8 cellular contexts compared by ENCODE assay signal in the genomic region with DNA sequence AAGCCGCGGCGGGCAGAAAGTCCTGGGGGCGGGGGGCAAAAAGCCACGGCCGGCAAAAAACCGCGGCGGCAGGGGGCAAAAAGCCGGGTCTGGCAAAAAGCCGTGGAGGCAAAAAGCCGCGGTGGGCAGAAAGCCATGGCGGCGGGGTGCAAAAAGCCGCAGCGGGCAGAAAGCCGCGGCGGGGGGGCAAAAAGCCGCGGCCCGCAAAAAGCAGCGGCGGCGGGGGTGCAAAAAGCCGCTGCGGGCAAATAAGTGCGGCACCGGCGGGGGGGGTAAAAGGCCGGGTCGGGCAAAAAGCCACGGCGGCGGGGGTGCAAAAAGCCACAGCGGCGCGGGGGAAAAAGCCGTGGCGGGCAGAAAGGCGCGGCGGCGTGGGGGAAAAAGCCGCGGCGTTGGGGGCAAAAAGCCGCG.
DNase-seq lines count a peak whose midpoint lies in the region; FAIRE-seq and TF ChIP-seq lines count a peak whose summit lies in the region.
"Not testable (repeated sequence)": the region's sequence is repeated elsewhere in the genome, so short reads cannot be mapped to it uniquely, and the experiment has no call there.

No MANE protein-coding gene starts in this region.

- H3K4me3 Mint-ChIP-seq in H9: peak overlapping the region; percentile 43 to 67; a peak in 4 of 5 replicates
- H3K4me3 Mint-ChIP-seq in nephron: peak overlapping the region in 2 of 3 experiments; percentile 23 to 37

- not testable (repeated sequence) for H3T11ph ChIP-seq in H9 (ENCODE audit: low read length)

- H4K5ac ChIP-seq in H9 (ENCODE audit: insufficient read length, low read depth, low read length); H1 (ENCODE audit: insufficient read length, low read depth, low read length): not testable (repeated sequence)

- POLR2A ChIA-PET in SK-N-SH (lab: Yijun Ruan, JAX); H1 (lab: Charles Lee; ENCODE audit: partially characterized antibody): not testable (repeated sequence)

- not testable (repeated sequence) for H3K9ac ChIP-seq in H9 (ENCODE audit: extremely low read depth, insufficient read length, low read length); H1 (replicated peaks in 1 of 4; ENCODE audit: extremely low read depth in 1 of 4, low read depth in 3 of 4, low read length in 3 of 4); iPS-20b (ENCODE audit: low read depth, low read length)
- peak overlapping the region; percentile 54; the same call in 1 of the 2 replicates for H3K9ac ChIP-seq in SK-N-SH

- no CpG with 5 or more reads among the region's 50 CpGs for WGBS in H9 (ENCODE audit: extremely low coverage, insufficient read length, low lambda C conversion rate)
- WGBS in SK-N-SH (ENCODE audit: low lambda C conversion rate): 2% methylated on average over 50 of the region's 50 CpGs
- no CpG with 5 or more reads among the region's 50 CpGs for WGBS in H1 (ENCODE audit: extremely low coverage in 1 of 2, insufficient coverage in 1 of 2, insufficient read length in 1 of 2, insufficient replicate concordance in 2 of 2, low coverage in 1 of 2, low lambda C conversion rate in 2 of 2, missing lambda C conversion rate in 1 of 2), 2 experiments

- not testable (repeated sequence) for H2BK15ac ChIP-seq in H9 (ENCODE audit: low read depth, low read length); H1 (ENCODE audit: low read length)

- DNase-seq in H9, SK-N-SH: not testable (repeated sequence)
- peak; percentile 4 for DNase-seq in activated gamma-delta T cell treated with Interleukin-2 at 50 U/mL for 16 hours
- DNase-seq in H1 (ENCODE audit: low read depth in 1 of 2, low spot score in 2 of 2): peak in 1 of 2 experiments; percentile 43
- DNase-seq in stimulated activated CD4-positive, alpha-beta T cell treated with anti-CD3 and anti-CD28 coated beads, Interleukin-4, amount 100 ng/mL, for 1 hour: peak; percentile 32

- not testable (repeated sequence) for H3K27ac ChIP-seq in ACC112 (ENCODE audit: low read depth, low read length); H9 (ENCODE audit: insufficient read length, low read depth, low read length); SK-N-SH (ENCODE audit: low read depth in 2 of 2, low read length in 1 of 2); H1 (ENCODE audit: low read depth, low read length); iPS-20b (ENCODE audit: low read length)

- not testable (repeated sequence) for H3K23ac ChIP-seq in H9 (ENCODE audit: insufficient read length, low read depth, low read length); H1 (ENCODE audit: insufficient read length)

- CTCF ChIA-PET in SK-N-SH (lab: Yijun Ruan, JAX); H1 (lab: Charles Lee; ENCODE audit: partially characterized antibody): not testable (repeated sequence)

- not testable (repeated sequence) for TF ChIP-seq RAD21 in SK-N-SH (IDR thresholded peaks at IDR 0.05; ENCODE audit: low read length); H1 (IDR thresholded peaks at IDR 0.05 in 1 of 2, conservative IDR thresholded peaks at IDR 0.05 in 1 of 2; ENCODE audit: low read depth in 2 of 2, low read length in 2 of 2)

- not testable (repeated sequence) for H2BK120ac ChIP-seq in H9 (ENCODE audit: low read depth, low read length, poor library complexity, severe bottlenecking); H1 (replicated peaks; ENCODE audit: low read depth, low read length)

- not testable (repeated sequence) for H3K23me2 ChIP-seq in H9 (ENCODE audit: insufficient read length, low read depth, low read length, poor library complexity, severe bottlenecking); H1 (ENCODE audit: low read depth, low read length)

- not testable (repeated sequence) for H3K27me3 Mint-ChIP-seq in H9 (ENCODE audit: low read depth); nephron (ENCODE audit: low read depth)

- not testable (repeated sequence) for H3K27ac Mint-ChIP-seq in H9, nephron

- not testable (repeated sequence) for H3K79me1 ChIP-seq in H9 (ENCODE audit: insufficient read depth, low read depth, low read length, poor library complexity, severe bottlenecking); H1 (ENCODE audit: low read depth, low read length)

- not testable (repeated sequence) for H2AFZ ChIP-seq in ACC112 (ENCODE audit: low read length, unreplicated experiment); H9 (ENCODE audit: low read length); SK-N-SH (ENCODE audit: low read depth); H1 (ENCODE audit: low read length)

- not testable (repeated sequence) for TF ChIP-seq EP300 in SK-N-SH (IDR thresholded peaks at IDR 0.05; ENCODE audit: borderline replicate concordance in 1 of 2, low read depth in 1 of 2, low read length in 1 of 2); H1 (IDR thresholded peaks at IDR 0.05; ENCODE audit: borderline replicate concordance in 1 of 2, low read depth in 2 of 2, low read length in 2 of 2)

- not testable (repeated sequence) for H4K20me1 ChIP-seq in H9 (ENCODE audit: control insufficient read depth, insufficient read depth, insufficient read length); SK-N-SH (ENCODE audit: insufficient read depth); H1 (replicated peaks in 1 of 2; ENCODE audit: control insufficient read depth in 1 of 2, insufficient read depth in 2 of 2, low read length in 2 of 2)

- TF ChIP-seq POLR2A in H1 (IDR thresholded peaks at IDR 0.05; ENCODE audit: control extremely low read depth in 1 of 2, low read depth in 2 of 2, low read length in 2 of 2): not testable (repeated sequence)

- not testable (repeated sequence) for H3K36me3 Mint-ChIP-seq in H9 (ENCODE audit: insufficient read depth in 1 of 3, low read depth in 3 of 3); nephron (ENCODE audit: low read depth)

- H3F3A ChIP-seq in SK-N-SH (replicated peaks; ENCODE audit: insufficient read depth): not testable (repeated sequence)

- not testable (repeated sequence) for H2BK20ac ChIP-seq in H9 (ENCODE audit: low read depth, low read length, poor library complexity, severe bottlenecking); H1 (ENCODE audit: low read length)

- not testable (repeated sequence) for H3K14ac ChIP-seq in H9 (ENCODE audit: insufficient read depth, low read length); H1 (ENCODE audit: insufficient read length)

- H3K4me2 ChIP-seq in H9 (ENCODE audit: insufficient read depth, insufficient read length, low read length); H1 (ENCODE audit: insufficient read depth in 1 of 2, low read depth in 2 of 2, low read length in 2 of 2): not testable (repeated sequence)
- H3K4me2 ChIP-seq in SK-N-SH: peak overlapping the region; percentile 44; the same call in 1 of the 2 replicates

- H3K4me1 ChIP-seq in ACC112 (ENCODE audit: control insufficient read depth, insufficient read depth, low read length, unreplicated experiment); H9 (ENCODE audit: insufficient read depth, low read length); SK-N-SH (ENCODE audit: control insufficient read depth in 1 of 2, insufficient read depth in 2 of 2, low read depth in 1 of 2, low read length in 1 of 2); H1 (replicated peaks in 1 of 4; ENCODE audit: control insufficient read depth in 3 of 4, insufficient read depth in 4 of 4, low read length in 3 of 4); iPS-20b (ENCODE audit: insufficient read depth, low read length): not testable (repeated sequence)

- H2AK5ac ChIP-seq in H9 (ENCODE audit: insufficient read length, low read length); H1 (ENCODE audit: low read depth, low read length): not testable (repeated sequence)

- not testable (repeated sequence) for H3K18ac ChIP-seq in H9 (ENCODE audit: insufficient read length, low read depth, low read length); H1 (ENCODE audit: extremely low read depth, low read length)

- not testable (repeated sequence) for FAIRE-seq in H1 (lab: Jason Lieb, UNC)

- H3K4me1 Mint-ChIP-seq in H9, nephron: not testable (repeated sequence)

- not testable (repeated sequence) for H3K4ac ChIP-seq in H9 (ENCODE audit: low read depth, low read length); H1 (replicated peaks; ENCODE audit: insufficient read length, low read depth, low read length)

- TF ChIP-seq CTCF in H9 (conservative IDR thresholded peaks at IDR 0.05); SK-N-SH (IDR thresholded peaks at IDR 0.05); H1 (IDR thresholded peaks at IDR 0.05; ENCODE audit: control extremely low read depth in 1 of 3, insufficient read depth in 1 of 3, low read depth in 1 of 3, low read length in 3 of 3); nephron (IDR thresholded peaks at IDR 0.05; ENCODE audit: unreplicated experiment in 3 of 3): not testable (repeated sequence)

- not testable (repeated sequence) for H3K9me3 Mint-ChIP-seq in H9, nephron

- not testable (repeated sequence) for H3K27me3 ChIP-seq in ACC112 (ENCODE audit: insufficient read depth, low read length); H9 (ENCODE audit: insufficient read depth, low read length); SK-N-SH (ENCODE audit: insufficient read depth); H1 (replicated peaks in 1 of 4; ENCODE audit: control insufficient read depth in 3 of 4, extremely low read depth in 1 of 4, insufficient read depth in 3 of 4, low read length in 3 of 4); iPS-20b (ENCODE audit: insufficient read depth, low read length)

- H4K8ac ChIP-seq in H9 (replicated peaks; ENCODE audit: insufficient read length, low read depth, low read length); H1 (ENCODE audit: extremely low read depth, insufficient read depth, low read length): not testable (repeated sequence)

- H3K9me2 ChIP-seq in SK-N-SH: not testable (repeated sequence)

- H2BK12ac ChIP-seq in H9 (ENCODE audit: insufficient read length, low read depth, low read length); H1 (ENCODE audit: low read depth, low read length): not testable (repeated sequence)

- not testable (repeated sequence) for H3K36me3 ChIP-seq in ACC112 (ENCODE audit: insufficient read depth, low read length); SK-N-SH (replicated peaks in 1 of 2; ENCODE audit: control insufficient read depth in 1 of 2, insufficient read depth in 2 of 2, low read length in 1 of 2); H1 (ENCODE audit: control insufficient read depth in 2 of 4, insufficient read depth in 4 of 4, low read length in 3 of 4); iPS-20b (ENCODE audit: insufficient read depth, low read depth, low read length)

- H2BK5ac ChIP-seq in H9 (ENCODE audit: insufficient read length, low read length); H1 (ENCODE audit: low read depth, low read length): not testable (repeated sequence)

- H3K9me3 ChIP-seq in H9 (ENCODE audit: control insufficient read depth, low read depth, low read length); SK-N-SH; H1 (ENCODE audit: insufficient read depth in 2 of 2, low read depth in 1 of 2, low read length in 1 of 2); iPS-20b (ENCODE audit: insufficient read depth, low read depth, low read length): not testable (repeated sequence)

- peak overlapping the region; percentile 69 for H3K4me3 ChIP-seq in ACC112 (ENCODE audit: low read depth, low read length)
- peak overlapping the region; percentile 55 to 58; a peak in 3 of 4 replicates for H3K4me3 ChIP-seq in SK-N-SH (ENCODE audit: low read depth in 2 of 2, low read length in 1 of 2)
- peak overlapping the region in 2 of 4 experiments; percentile 16 to 60; a peak in 3 of 8 replicates for H3K4me3 ChIP-seq in H1 (ENCODE audit: extremely low read depth in 1 of 4, insufficient read depth in 2 of 4, low read depth in 3 of 4, low read length in 4 of 4)
- peak overlapping the region; percentile 33; the same call in 1 of the 2 replicates for H3K4me3 ChIP-seq in iPS-20b (ENCODE audit: low read length)

- H3K79me2 ChIP-seq in ACC112 (ENCODE audit: control insufficient read depth, insufficient read depth, low read length, unreplicated experiment); H9 (ENCODE audit: insufficient read depth, low read length); SK-N-SH (ENCODE audit: insufficient read depth); H1 (ENCODE audit: control insufficient read depth in 1 of 2, insufficient read depth in 2 of 2, low read length in 2 of 2): not testable (repeated sequence)

- not testable (repeated sequence) for H3K56ac ChIP-seq in H9 (ENCODE audit: insufficient read length, low read depth, low read length); H1 (replicated peaks; ENCODE audit: insufficient read length, low read depth, low read length)

- H4K91ac ChIP-seq in H9 (ENCODE audit: insufficient read length, low read depth, low read length); H1 (replicated peaks; ENCODE audit: insufficient read length, low read length): not testable (repeated sequence)
